2 cellular contexts compared by ENCODE assay signal in genomic region chr2:11950894-11951293, GRCh38.
TF ChIP-seq lines count a peak whose summit lies in the region.

No MANE protein-coding gene starts in this region.

TF ChIP-seq in A549, 52 proteins besides CTCF, POLR2A, EP300 and RAD21:
- TF ChIP-seq BHLHE40 (IDR thresholded peaks at IDR 0.05; ENCODE audit: low read depth, low read length) = no peak
- TF ChIP-seq MAFK (IDR thresholded peaks at IDR 0.05; ENCODE audit: partially characterized antibody) = peak; percentile 91

TF ChIP-seq in H1, 55 proteins besides CTCF, POLR2A, EP300 and RAD21:
- peak; percentile 25; the same call in 1 of the 2 replicates for TF ChIP-seq MAFK (IDR thresholded peaks at IDR 0.05; ENCODE audit: low read depth, low read length)
- no peak for TF ChIP-seq SP2 (IDR thresholded peaks at IDR 0.05; ENCODE audit: low read length)
